ENCODE assay signal across 27 cellular contexts in the genomic region with DNA sequence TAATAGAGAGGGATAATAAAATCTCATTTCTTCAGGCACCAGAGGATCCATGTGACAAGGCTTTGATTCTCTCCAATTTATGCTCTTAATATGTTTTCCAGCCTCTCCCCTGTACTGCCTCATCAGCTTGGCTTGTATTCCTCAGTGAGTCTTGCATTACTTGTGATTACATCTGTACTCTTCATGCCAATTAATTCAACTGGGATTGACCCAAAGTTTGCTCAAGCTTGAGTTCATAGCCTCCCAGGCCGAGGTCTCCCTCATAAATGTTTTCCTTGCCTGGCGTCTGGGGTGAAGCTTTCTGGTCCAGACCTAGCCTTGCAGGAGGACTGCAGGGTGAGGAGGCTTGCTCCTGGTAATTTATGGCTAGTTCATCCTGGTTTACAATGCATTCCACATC.
DNase-seq lines count a peak whose midpoint lies in the region; ATAC-seq and TF ChIP-seq lines count a peak whose summit lies in the region.
"Had no signal": no experiment of that assay in that cellular context is flagged by ENCODE, and none has a peak within 500 bp of the region (broad histone marks: within the 10 kb centered on the region; RNA-seq: fewer than 3 reads in every experiment).

No MANE protein-coding gene starts in this region.

- H3K9me3 ChIP-seq in CD8-positive, alpha-beta T cell (ENCODE audit: low read length), result no peaks in the 10 kb centered on the region
- H3K9me3 ChIP-seq: esophagus squamous epithelium, MG63, prostate gland, upper lobe of right lung had no signal

- TF ChIP-seq CTCF in CD8-positive, alpha-beta T cell (IDR thresholded peaks at IDR 0.05), result no peak

- H3K27ac Mint-ChIP-seq in CD8-positive, alpha-beta T cell, result no peak overlapping the region
- H3K27ac Mint-ChIP-seq: T-helper 1 cell treated with Interleukin-12 subunit alpha and Interleukin-12 subunit beta and Interleukin-4 antibody, amounts not matched to agents 30 μg/mL and 1 μg/mL, for 36 hours had no signal

- H3K4me1 Mint-ChIP-seq in CD8-positive, alpha-beta T cell (ENCODE audit: low read depth), result peaks cover 6% of the 10 kb centered on the region
- H3K4me1 Mint-ChIP-seq: central memory CD8-positive, alpha-beta T cell had no signal

- no peak overlapping the region for H3K4me3 ChIP-seq in skeletal muscle cell (ENCODE audit: low read depth, low read length)
- no peak overlapping the region for H3K4me3 ChIP-seq in CD8-positive, alpha-beta T cell (ENCODE audit: low read depth, low read length)
- H3K4me3 ChIP-seq: esophagus squamous epithelium, MG63, prostate gland, skin epidermis, upper lobe of right lung had no signal

- no peak overlapping the region for H3K4me3 Mint-ChIP-seq in CD8-positive, alpha-beta T cell
- H3K4me3 Mint-ChIP-seq: central memory CD8-positive, alpha-beta T cell; T-helper 1 cell treated with Interleukin-12 subunit alpha and Interleukin-12 subunit beta and Interleukin-4 antibody, amounts not matched to agents 30 μg/mL and 1 μg/mL, for 36 hours had no signal

- POLR2A ChIA-PET in CD8-positive, alpha-beta T cell (lab: Charles Lee), result no interaction called here

- no peaks in the 10 kb centered on the region for H3K4me1 ChIP-seq in CD8-positive, alpha-beta T cell (ENCODE audit: insufficient read depth, low read length)
- H3K4me1 ChIP-seq: prostate gland, upper lobe of right lung had no signal

- DNase-seq in GM03348 (ENCODE audit: low spot score) (peak; percentile 26), M059J (ENCODE audit: low read depth) (peak; percentile 22), fibroblast of the conjunctiva (ENCODE audit: low read depth) (peak; percentile 68), skeletal muscle cell (ENCODE audit: low read depth) (peak; percentile 67), posterior cingulate gyrus (no peak)
- DNase-seq in CD8-positive, alpha-beta T cell, result no peak
- DNase-seq: activated CD4-positive, alpha-beta T cell treated with anti-CD3 and anti-CD28 coated beads, Interleukin-2, amount 50 U/mL, for 1 hour; activated CD4-positive, CD25-positive, alpha-beta regulatory T cell; activated gamma-delta T cell treated with Interleukin-2 at 50 U/mL for 16 hours; activated T-cell treated with anti-CD3 and anti-CD28 coated beads, Interleukin-2, amount 50 U/mL, for 48 hours; DMS79 treated with DMSO at 0.1 percent for 48 hours; esophagus squamous epithelium; HCEC 1CT; KBM-7; MG63; NCI-H1105; NCI-H187 treated with DMSO at 0.1 percent for 48 hours; NCI-H524 treated with DMSO at 0.1 percent for 48 hours; stimulated activated naive CD4-positive, alpha-beta T cell; upper lobe of right lung had no signal

- H3K36me3 ChIP-seq in CD8-positive, alpha-beta T cell (ENCODE audit: insufficient read depth, low read length), result no peaks in the 10 kb centered on the region
- H3K36me3 ChIP-seq: MG63, prostate gland, upper lobe of right lung had no signal

- ATAC-seq in CD8-positive, alpha-beta T cell, result no peak
- ATAC-seq in GM21529 (IDR thresholded peaks at IDR 0.05; ENCODE audit: unreplicated experiment), result no peak
- ATAC-seq: SK-N-SH treated with all-trans-retinoic acid at 6 μM for 48 hours, upper lobe of right lung had no signal

- no peaks in the 10 kb centered on the region for H3K27me3 ChIP-seq in CD8-positive, alpha-beta T cell (ENCODE audit: insufficient read depth, low read length)
- H3K27me3 ChIP-seq: esophagus squamous epithelium, MG63, upper lobe of right lung had no signal

- CTCF ChIA-PET in CD8-positive, alpha-beta T cell (lab: Charles Lee), result no interaction called here

- H3K9me3 Mint-ChIP-seq in CD8-positive, alpha-beta T cell, result no peaks in the 10 kb centered on the region
- H3K9me3 Mint-ChIP-seq: central memory CD8-positive, alpha-beta T cell; T-helper 1 cell treated with Interleukin-12 subunit alpha and Interleukin-12 subunit beta and Interleukin-4 antibody, amounts not matched to agents 30 μg/mL and 1 μg/mL, for 36 hours had no signal

- no peak overlapping the region for H3K27ac ChIP-seq in CD8-positive, alpha-beta T cell (ENCODE audit: low read depth, low read length)
- H3K27ac ChIP-seq: esophagus squamous epithelium, HL-60, prostate gland, upper lobe of right lung had no signal

- peaks cover 16% of the 10 kb centered on the region for H3K36me3 Mint-ChIP-seq in CD8-positive, alpha-beta T cell

- H3K27me3 Mint-ChIP-seq in CD8-positive, alpha-beta T cell (ENCODE audit: low read depth), result no peaks in the 10 kb centered on the region
- H3K27me3 Mint-ChIP-seq: central memory CD8-positive, alpha-beta T cell had no signal

- intact Hi-C loops in CD8-positive, alpha-beta T cell (cut with DNase I, micrococcal nuclease), result no loop called here
- intact Hi-C loops in posterior cingulate gyrus (cut with DNase I), result no loop called here

Comparison
In these comparisons a context has a peak if more than half of its experiments do, and no peak if none do; other contexts are left out.
1. DNase-seq: peak in GM03348 (single experiment), M059J (single experiment), fibroblast of the conjunctiva (single experiment) and skeletal muscle cell (single experiment); none in CD8-positive, alpha-beta T cell (0 of 7) and posterior cingulate gyrus (0 of 10).